12 cellular contexts compared by ENCODE assay signal in the genomic region with DNA sequence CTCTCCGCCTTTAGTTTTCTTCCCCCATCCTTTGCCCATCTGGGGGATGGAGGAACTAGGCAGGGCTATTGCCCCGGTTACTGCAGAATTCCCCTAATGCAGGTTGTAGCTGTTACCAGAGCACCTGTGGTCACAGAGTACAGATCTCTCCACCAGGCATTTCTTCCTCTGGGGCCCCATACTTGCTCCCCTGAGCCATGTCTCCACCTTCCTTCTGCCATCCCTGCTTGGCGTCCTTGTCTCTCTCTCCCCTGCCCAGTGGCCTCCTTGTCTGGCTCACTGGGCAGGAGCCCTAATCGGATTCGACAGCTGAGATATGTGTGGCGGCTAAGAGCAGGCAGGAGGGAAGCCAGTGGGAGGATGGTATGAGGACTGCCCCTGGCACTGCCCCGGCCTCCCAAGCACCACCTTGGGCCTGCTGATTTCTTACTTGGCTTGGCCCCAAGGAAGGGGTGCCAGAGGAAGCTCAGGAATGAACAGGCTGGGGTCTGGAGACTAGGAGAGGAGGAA. TPM values are rescaled to one million over a fixed set of nuclear protein-coding genes. Genes with fewer than 3 reads are reported as not detected.
DNase-seq lines count a peak whose midpoint lies in the region; ATAC-seq and TF ChIP-seq lines count a peak whose summit lies in the region.
"Had no signal": no experiment of that assay in that cellular context is flagged by ENCODE, and none has a peak within 500 bp of the region (broad histone marks: within the 10 kb centered on the region; RNA-seq: fewer than 3 reads in every experiment).

No MANE protein-coding gene starts in this region.

- peak overlapping the region in 1 of 3 donors; percentile 88 for H3K27ac Mint-ChIP-seq in IgD-negative memory B cell
- H3K27ac Mint-ChIP-seq in activated T-helper 1 cell treated with anti-CD3 and anti-CD28 coated beads, Interleukin-12 subunit alpha, Interleukin-12 subunit beta, Interleukin-2, Interleukin-4 antibody, amounts not matched to agents 30 ng/mL and 10 ng/mL and 1 ng/mL, durations not matched to agents 14 hours and 24 hours and 36 hours: no peak overlapping the region
- H3K27ac Mint-ChIP-seq: activated CD4-positive, alpha-beta memory T cell treated with anti-CD3 and anti-CD28 coated beads for 36 hours had no signal

- TF ChIP-seq POLR2A in body of pancreas (IDR thresholded peaks at IDR 0.05) (no peak), suprapubic skin (IDR thresholded peaks at IDR 0.05) (no peak)

- no peaks in the 10 kb centered on the region for H3K9me3 ChIP-seq in body of pancreas
- no peaks in the 10 kb centered on the region for H3K9me3 ChIP-seq in left lung
- H3K9me3 ChIP-seq in suprapubic skin: no peaks in the 10 kb centered on the region

- H3K4me3 ChIP-seq in body of pancreas (no peak overlapping the region), left lung (no peak overlapping the region), suprapubic skin (peak overlapping the region; percentile 10)

- H3K36me3 ChIP-seq in body of pancreas (replicated peaks in 1 of 2; ENCODE audit: insufficient read depth in 1 of 2, low read depth in 2 of 2) (no peaks in the 10 kb centered on the region), left lung (no peaks in the 10 kb centered on the region), suprapubic skin (no peaks in the 10 kb centered on the region)

- TF ChIP-seq CTCF in body of pancreas (IDR thresholded peaks at IDR 0.05): no peak
- TF ChIP-seq CTCF in left lung (IDR thresholded peaks at IDR 0.05): no peak
- no peak for TF ChIP-seq CTCF in suprapubic skin (IDR thresholded peaks at IDR 0.05)

- intact Hi-C loops in body of pancreas (cut with DNase I) (no loop called here), left lung (cut with DNase I) (no loop called here)
- intact Hi-C loops in activated T-helper 1 cell treated with anti-CD3 and anti-CD28 coated beads, Interleukin-12 subunit alpha, Interleukin-12 subunit beta, Interleukin-2, Interleukin-4 antibody, amounts not matched to agents 30 ng/mL and 10 ng/mL and 1 ng/mL, durations not matched to agents 14 hours and 24 hours and 36 hours (cut with micrococcal nuclease): no loop called here

- H3K27ac ChIP-seq in body of pancreas (peak overlapping the region; percentile 41 to 89 (median 71)), left lung (peak overlapping the region; percentile 56 to 100), suprapubic skin (peak overlapping the region; percentile 65)

- no peak for TF ChIP-seq EP300 in suprapubic skin (IDR thresholded peaks at IDR 0.05)

- 34 to 48% methylated on average over 7 of the region's 7 CpGs for WGBS in body of pancreas, 2 donors
- 49% methylated on average over 6 of the region's 7 CpGs for WGBS in suprapubic skin

- H3K27me3 Mint-ChIP-seq in IgD-negative memory B cell: no peaks in the 10 kb centered on the region
- no peaks in the 10 kb centered on the region for H3K27me3 Mint-ChIP-seq in activated T-helper 1 cell treated with anti-CD3 and anti-CD28 coated beads, Interleukin-12 subunit alpha, Interleukin-12 subunit beta, Interleukin-2, Interleukin-4 antibody, amounts not matched to agents 30 ng/mL and 10 ng/mL and 1 ng/mL, durations not matched to agents 14 hours and 24 hours and 36 hours (ENCODE audit: insufficient read depth)
- H3K27me3 Mint-ChIP-seq: activated CD4-positive, alpha-beta memory T cell treated with anti-CD3 and anti-CD28 coated beads for 36 hours had no signal

- H3K9me3 Mint-ChIP-seq in IgD-negative memory B cell: no peaks in the 10 kb centered on the region
- H3K9me3 Mint-ChIP-seq in activated T-helper 1 cell treated with anti-CD3 and anti-CD28 coated beads, Interleukin-12 subunit alpha, Interleukin-12 subunit beta, Interleukin-2, Interleukin-4 antibody, amounts not matched to agents 30 ng/mL and 10 ng/mL and 1 ng/mL, durations not matched to agents 14 hours and 24 hours and 36 hours: no peaks in the 10 kb centered on the region
- H3K9me3 Mint-ChIP-seq: activated CD4-positive, alpha-beta memory T cell treated with anti-CD3 and anti-CD28 coated beads for 36 hours had no signal

- no peaks in the 10 kb centered on the region for H3K36me3 Mint-ChIP-seq in IgD-negative memory B cell
- H3K36me3 Mint-ChIP-seq in activated T-helper 1 cell treated with anti-CD3 and anti-CD28 coated beads, Interleukin-12 subunit alpha, Interleukin-12 subunit beta, Interleukin-2, Interleukin-4 antibody, amounts not matched to agents 30 ng/mL and 10 ng/mL and 1 ng/mL, durations not matched to agents 14 hours and 24 hours and 36 hours (ENCODE audit: low read depth): no peaks in the 10 kb centered on the region
- H3K36me3 Mint-ChIP-seq: activated CD4-positive, alpha-beta memory T cell treated with anti-CD3 and anti-CD28 coated beads for 36 hours had no signal

- H3K27me3 ChIP-seq in body of pancreas (no peaks in the 10 kb centered on the region), left lung (no peaks in the 10 kb centered on the region), suprapubic skin (no peaks in the 10 kb centered on the region)

- peaks cover 18 to 32% (median 29%) of the 10 kb centered on the region in 3 donors for H3K4me1 Mint-ChIP-seq in IgD-negative memory B cell
- peaks cover 26% of the 10 kb centered on the region for H3K4me1 Mint-ChIP-seq in activated T-helper 1 cell treated with anti-CD3 and anti-CD28 coated beads, Interleukin-12 subunit alpha, Interleukin-12 subunit beta, Interleukin-2, Interleukin-4 antibody, amounts not matched to agents 30 ng/mL and 10 ng/mL and 1 ng/mL, durations not matched to agents 14 hours and 24 hours and 36 hours (ENCODE audit: low read depth)

- ATAC-seq in body of pancreas: no peak
- no peak for ATAC-seq in left lung
- ATAC-seq in HG02884 (IDR thresholded peaks at IDR 0.05; ENCODE audit: unreplicated experiment): no peak
- ATAC-seq in GM18502 (IDR thresholded peaks at IDR 0.05; ENCODE audit: poor library complexity, unreplicated experiment): no peak

- peak in 1 of 4 donors; percentile 4 for DNase-seq in body of pancreas
- DNase-seq in left lung: no peak
- DNase-seq in suprapubic skin (ENCODE audit: low spot score in 2 of 2): peak; percentile 49 to 54
- DNase-seq in NCI-H1930 (lab: John Stamatoyannopoulos, UW): no peak
- DNase-seq in activated T-helper 1 cell treated with anti-CD3 and anti-CD28 coated beads, Interleukin-12 subunit alpha, Interleukin-12 subunit beta, Interleukin-2, Interleukin-4 antibody, amounts not matched to agents 30 ng/mL and 10 ng/mL and 1 ng/mL, durations not matched to agents 14 hours and 24 hours and 36 hours (ENCODE audit: low spot score): no peak
- DNase-seq: activated CD4-positive, alpha-beta memory T cell treated with anti-CD3 and anti-CD28 coated beads for 36 hours; effector CD8-positive, alpha-beta T cell; NCI-H510A treated with DMSO at 0.1 percent for 48 hours had no signal

- peaks cover 70% of the 10 kb centered on the region for H3K4me1 ChIP-seq in body of pancreas
- H3K4me1 ChIP-seq in left lung: peaks cover 83 to 99% of the 10 kb centered on the region in 2 donors
- peaks cover 100% of the 10 kb centered on the region for H3K4me1 ChIP-seq in suprapubic skin

- H3K4me3 Mint-ChIP-seq in IgD-negative memory B cell: peak overlapping the region in 3 of 4 donors; percentile 3 to 19 (median 13)
- H3K4me3 Mint-ChIP-seq in activated T-helper 1 cell treated with anti-CD3 and anti-CD28 coated beads, Interleukin-12 subunit alpha, Interleukin-12 subunit beta, Interleukin-2, Interleukin-4 antibody, amounts not matched to agents 30 ng/mL and 10 ng/mL and 1 ng/mL, durations not matched to agents 14 hours and 24 hours and 36 hours: no peak overlapping the region
- H3K4me3 Mint-ChIP-seq: activated CD4-positive, alpha-beta memory T cell treated with anti-CD3 and anti-CD28 coated beads for 36 hours had no signal

RNA-seq across cellular contexts. Expression of a gene that starts 2.0 kb away (rescaled TPM):
- polyA plus RNA-seq in IgD-negative memory B cell: 13.7 TPM
- total RNA-seq in body of pancreas (10 to 100 TPM; 11.4 to 13.8 TPM), left lung (10 to 100 TPM; 54.7 to 62.6 TPM), suprapubic skin (10 to 100 TPM; 19.4 to 32.1 (median 28.3) TPM)
- 19.3 and 19.9 TPM in 2 replicates for total RNA-seq in activated T-helper 1 cell treated with anti-CD3 and anti-CD28 coated beads, Interleukin-12 subunit alpha, Interleukin-12 subunit beta, Interleukin-2, Interleukin-4 antibody, amounts not matched to agents 30 ng/mL and 10 ng/mL and 1 ng/mL, durations not matched to agents 14 hours and 24 hours and 36 hours

RNA-seq across cellular contexts. Expression of a gene that starts 23.3 kb away (rescaled TPM):
- 0.93 TPM for polyA plus RNA-seq in IgD-negative memory B cell
- total RNA-seq in body of pancreas: under 1 TPM; 0.66 to 0.78 TPM
- 10 to 100 TPM; 12.8 to 24.1 TPM for total RNA-seq in left lung
- 1 to 10 TPM; 2.7 to 5.3 (median 3.3) TPM for total RNA-seq in suprapubic skin
- total RNA-seq in activated T-helper 1 cell treated with anti-CD3 and anti-CD28 coated beads, Interleukin-12 subunit alpha, Interleukin-12 subunit beta, Interleukin-2, Interleukin-4 antibody, amounts not matched to agents 30 ng/mL and 10 ng/mL and 1 ng/mL, durations not matched to agents 14 hours and 24 hours and 36 hours: 130 and 135 TPM in 2 replicates

RNA-seq across cellular contexts. Expression of a gene that starts 53.6 kb away (rescaled TPM):
- not detected for polyA plus RNA-seq in IgD-negative memory B cell
- 1 to 10 TPM in 1 of 2 donors, not detected in 1; 1.3 TPM for total RNA-seq in body of pancreas
- total RNA-seq in left lung: 1 to 10 TPM; 3.0 to 3.6 TPM
- total RNA-seq in suprapubic skin: 1 to 10 TPM in 1 of 4 donors, not detected in 3; 2.1 TPM
- 0.44 and 0.56 TPM in 2 replicates for total RNA-seq in activated T-helper 1 cell treated with anti-CD3 and anti-CD28 coated beads, Interleukin-12 subunit alpha, Interleukin-12 subunit beta, Interleukin-2, Interleukin-4 antibody, amounts not matched to agents 30 ng/mL and 10 ng/mL and 1 ng/mL, durations not matched to agents 14 hours and 24 hours and 36 hours
- total RNA-seq: lower leg skin had no signal

Comparison
In these comparisons a context has a peak if more than half of its experiments do, and no peak if none do; other contexts are left out.
1. DNase-seq: peak in suprapubic skin (2 of 2); none in left lung (0 of 2), NCI-H1930 (0 of 2) and activated T-helper 1 cell treated with anti-CD3 and anti-CD28 coated beads, Interleukin-12 subunit alpha, Interleukin-12 subunit beta, Interleukin-2, Interleukin-4 antibody, amounts not matched to agents 30 ng/mL and 10 ng/mL and 1 ng/mL, durations not matched to agents 14 hours and 24 hours and 36 hours (single experiment).
2. Peak in every context shown above with its lines, with median percentiles within 50 percentile points of each other: H3K27ac ChIP-seq.